ENCODE assay signal across 12 cellular contexts in the genomic region with DNA sequence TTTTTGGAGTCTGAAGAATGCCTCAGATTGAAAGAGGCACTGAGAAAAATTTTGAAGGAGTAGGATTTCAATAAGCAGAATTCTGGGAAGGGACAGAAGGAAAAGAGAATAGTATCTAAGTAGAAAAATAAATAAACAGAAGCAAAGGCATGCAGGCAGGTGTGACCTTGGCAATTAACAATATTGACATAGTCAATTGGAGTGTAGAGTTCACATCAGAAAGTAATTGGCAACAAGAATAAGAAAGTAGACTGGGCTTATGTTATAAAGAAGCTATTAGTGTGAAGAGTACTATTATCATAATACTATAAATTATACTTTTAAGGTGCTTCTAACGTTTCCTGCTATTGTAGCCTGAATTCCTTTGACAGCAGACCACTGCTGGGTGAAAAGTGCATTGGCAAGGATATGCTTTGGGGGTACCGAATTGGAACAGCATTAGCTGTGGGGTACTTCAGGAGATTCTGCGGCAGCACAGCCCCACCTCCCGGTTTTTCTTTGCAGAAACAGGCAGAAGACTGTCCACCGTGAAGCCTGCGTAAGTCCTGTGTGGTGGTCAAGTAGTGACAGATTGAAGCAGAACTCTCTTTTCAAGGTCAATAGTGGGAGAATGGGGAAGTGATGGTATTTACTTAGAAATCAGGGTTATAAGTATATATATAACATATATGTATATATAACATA.
"Had no signal": no experiment of that assay in that cellular context is flagged by ENCODE, and none has a peak within 500 bp of the region (broad histone marks: within the 10 kb centered on the region; RNA-seq: fewer than 3 reads in every experiment).

No MANE protein-coding gene starts in this region.

- H3K4me1 Mint-ChIP-seq: nephron, T-helper 17 cell had no signal

- H3K27me3 Mint-ChIP-seq: T-helper 17 cell had no signal

- H3K4me1 ChIP-seq: gastrocnemius medialis, psoas muscle had no signal

- H3K4me3 Mint-ChIP-seq: nephron, T-helper 17 cell had no signal

- H3K4me3 ChIP-seq: adrenal gland, gastrocnemius medialis, psoas muscle had no signal

- H3K27ac ChIP-seq: adrenal gland, gastrocnemius medialis, psoas muscle had no signal

- H3K9me3 ChIP-seq: adrenal gland, gastrocnemius medialis, psoas muscle had no signal

- H3K27me3 ChIP-seq: adrenal gland, gastrocnemius medialis had no signal

- H3K9me3 Mint-ChIP-seq: nephron had no signal

- DNase-seq: activated naive CD4-positive, alpha-beta T cell treated with anti-CD3 and anti-CD28 coated beads, Interleukin-2, amount 50 U/mL, for 16 hours; activated T-cell treated with anti-CD3 and anti-CD28 coated beads, Interleukin-2, amount 50 U/mL, for 1 hour; adrenal gland; gastrocnemius medialis; islet precursor cell; left ventricle myocardium superior; mesenchymal stem cell; psoas muscle; stimulated activated CD4-positive, alpha-beta T cell treated with anti-CD3 and anti-CD28 coated beads, Interleukin-12 subunit alpha, Interleukin-12 subunit beta, amount 100 ng/mL, for 4 hours; stimulated activated naive CD4-positive, alpha-beta T cell treated with Interleukin-2 at 50 U/mL for 16 hours; T-helper 17 cell had no signal

- H3K27ac Mint-ChIP-seq: T-helper 17 cell had no signal

- H3K36me3 ChIP-seq: adrenal gland, gastrocnemius medialis had no signal
